In the genomic region with DNA sequence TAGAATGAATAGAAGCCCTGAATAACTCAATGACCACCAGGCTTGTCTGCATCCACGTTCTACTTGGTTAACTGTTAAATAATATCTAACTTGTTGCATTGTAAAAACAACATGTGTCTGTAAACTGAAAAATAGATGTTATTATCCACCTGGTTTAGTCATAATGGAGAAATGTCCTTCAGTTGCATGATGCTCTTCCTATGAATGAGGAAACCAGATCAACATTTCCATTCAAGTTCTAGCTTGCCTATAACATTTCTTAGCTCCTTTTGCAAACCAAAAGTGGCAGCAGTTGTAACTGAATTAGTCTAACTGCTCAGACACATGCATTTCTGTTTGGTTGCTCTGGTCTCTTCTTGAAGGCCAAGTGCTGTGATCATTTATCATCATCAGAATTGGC, we compare ENCODE assay signal across 21 cellular contexts.
"Had no signal": no experiment of that assay in that cellular context is flagged by ENCODE, and none has a peak within 500 bp of the region (broad histone marks: within the 10 kb centered on the region; RNA-seq: fewer than 3 reads in every experiment).

No MANE protein-coding gene starts in this region.

- H3K27ac ChIP-seq: cardiac muscle cell, hepatocyte, parathyroid adenoma, transverse colon, uterus, WERI-Rb-1 had no signal

- H3K9me3 ChIP-seq: transverse colon, uterus had no signal

- H3K4me3 ChIP-seq: cardiac muscle cell, hepatocyte, transverse colon, uterus had no signal

- H3K4me1 ChIP-seq: parathyroid adenoma, transverse colon, uterus had no signal

- H3K27me3 ChIP-seq: cardiac muscle cell, hepatocyte, transverse colon, uterus had no signal

- H3K36me3 ChIP-seq: cardiac muscle cell, transverse colon, uterus, WERI-Rb-1 had no signal

- DNase-seq: activated CD4-positive, alpha-beta T cell treated with anti-CD3 and anti-CD28 coated beads, Interleukin-2, amount 10 ng/mL, durations not matched to agents 7 days and 5 days; activated CD4-positive, CD25-positive, alpha-beta regulatory T cell treated with anti-CD3 and anti-CD28 coated beads, Interleukin-2, amount 50 U/mL, for 72 hours; activated CD8-positive, alpha-beta memory T cell treated with anti-CD3 and anti-CD28 coated beads, Interleukin-2, amount 10 ng/mL, durations not matched to agents 7 days and 5 days; activated CD8-positive, alpha-beta T cell treated with anti-CD3 and anti-CD28 coated beads for 36 hours; activated effector memory CD4-positive, alpha-beta T cell treated with anti-CD3 and anti-CD28 coated beads, Interleukin-2, amount 50 U/mL, for 16 hours; activated naive CD4-positive, alpha-beta T cell treated with anti-CD3 and anti-CD28 coated beads, Interleukin-2, amount 10 ng/mL, durations not matched to agents 7 days and 5 days; activated T-cell treated with anti-CD3 and anti-CD28 coated beads for 4 hours; amygdala; glutamatergic neuron; left ventricle myocardium superior; small intestine; stimulated activated naive B cell treated with anti-CD40 and anti-IgM and Interleukin-4, amounts not matched to agents 10 μg/mL and 1 μg/mL and 100 μg/mL, for 72 hours; transverse colon; uterus; WERI-Rb-1 had no signal

- FAIRE-seq: frontal cortex, small intestine, TTC549 had no signal

- ATAC-seq: activated CD8-positive, alpha-beta memory T cell treated with anti-CD3 and anti-CD28 coated beads, Interleukin-2, amount 10 ng/mL, durations not matched to agents 7 days and 5 days; activated CD8-positive, alpha-beta T cell treated with anti-CD3 and anti-CD28 coated beads for 36 hours; left ventricle myocardium superior; sciatic nerve; stimulated activated naive B cell treated with anti-CD40 and anti-IgM and Interleukin-4, amounts not matched to agents 10 μg/mL and 1 μg/mL and 100 μg/mL, for 72 hours had no signal
